1 cellular context compared by ENCODE assay signal in the genomic region with DNA sequence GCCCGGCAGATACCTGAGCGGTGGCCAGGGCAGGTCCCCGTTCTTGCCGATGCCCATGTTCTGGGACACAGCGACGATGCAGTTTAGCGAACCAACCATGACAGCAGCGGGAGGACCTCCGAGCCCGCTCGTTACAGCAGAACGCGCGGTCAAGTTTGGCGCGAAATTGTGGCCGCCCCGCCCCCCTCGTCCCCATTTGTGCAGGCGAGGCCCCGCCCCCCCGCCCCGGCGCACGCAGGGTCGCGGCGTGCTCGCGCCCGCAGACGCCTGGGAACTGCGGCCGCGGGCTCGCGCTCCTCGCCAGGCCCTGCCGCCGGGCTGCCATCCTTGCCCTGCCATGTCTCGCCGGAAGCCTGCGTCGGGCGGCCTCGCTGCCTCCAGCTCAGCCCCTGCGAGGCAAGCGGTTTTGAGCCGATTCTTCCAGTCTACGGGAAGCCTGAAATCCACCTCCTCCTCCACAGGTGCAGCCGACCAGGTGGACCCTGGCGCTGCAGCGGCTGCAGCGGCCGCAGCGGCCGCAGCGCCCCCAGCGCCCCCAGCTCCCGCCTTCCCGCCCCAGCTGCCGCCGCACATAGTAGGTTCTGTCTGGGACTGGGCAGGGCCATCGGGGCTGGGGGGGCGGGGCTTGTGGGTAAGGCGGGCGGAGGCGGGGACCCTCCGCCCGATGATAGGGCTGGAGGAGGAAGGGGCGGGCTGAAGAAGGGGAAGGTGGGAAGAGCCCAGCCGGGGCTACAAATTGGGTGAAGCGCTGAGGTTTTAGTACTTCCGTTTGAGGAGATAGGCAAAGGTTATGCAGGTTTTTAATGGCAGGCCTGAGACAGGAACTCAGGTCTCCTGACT.
TF ChIP-seq lines count a peak whose summit lies in the region.

DHFR (minus strand) TSS at position 593 of the 840 bp plus-strand sequence; CDS start at position 99, 494 bp downstream.
MSH3 (plus strand) TSS at position 262 of the 840 bp plus-strand sequence; CDS start at position 338, 76 bp downstream.

TF ChIP-seq in endothelial cell of umbilical vein, 7 proteins besides CTCF, POLR2A, EP300 and RAD21:
- peak; percentile 66 for TF ChIP-seq POLR2AphosphoS5 (IDR thresholded peaks at IDR 0.05; ENCODE audit: insufficient read depth, low read depth, low read length)
- no peak for TF ChIP-seq MYC (IDR thresholded peaks at IDR 0.05; ENCODE audit: low read depth, low read length)
- TF ChIP-seq GATA2 (IDR thresholded peaks at IDR 0.05; ENCODE audit: insufficient read depth, insufficient read length, low read depth, low read length): no peak
